In genomic region chr14:72614365-72614764, GRCh38 we compare ENCODE assay signal across 17 cellular contexts.
DNase-seq lines count a peak whose midpoint lies in the region; ATAC-seq and TF ChIP-seq lines count a peak whose summit lies in the region.
"Had no signal": no experiment of that assay in that cellular context is flagged by ENCODE, and none has a peak within 500 bp of the region (broad histone marks: within the 10 kb centered on the region; RNA-seq: fewer than 3 reads in every experiment).

No MANE protein-coding gene starts in this region.

- H3K27me3 Mint-ChIP-seq in activated T-helper 2 cell treated with anti-CD3 and anti-CD28 coated beads, Interferon-gamma antibody, Interleukin-2, Interleukin-4, amounts not matched to agents 10 μg/mL and 5 μg/mL and 100 μg/mL, durations not matched to agents 14 hours and 24 hours and 36 hours (ENCODE audit: low read depth), result peaks cover 38% of the 10 kb centered on the region
- H3K27me3 Mint-ChIP-seq in nephron progenitor cell (ENCODE audit: low read depth, poor library complexity) (peaks cover 5% of the 10 kb centered on the region), type B pancreatic cell (peaks cover 4% of the 10 kb centered on the region), glutamatergic neuron (ENCODE audit: unreplicated experiment) (peaks cover 10% of the 10 kb centered on the region)

- H3K4me3 ChIP-seq in cardiac muscle cell, result no peak overlapping the region
- H3K4me3 ChIP-seq: GM12878, HAP-1, Peyer's patch had no signal

- H3K4me3 Mint-ChIP-seq in activated T-helper 2 cell treated with anti-CD3 and anti-CD28 coated beads, Interferon-gamma antibody, Interleukin-2, Interleukin-4, amounts not matched to agents 10 μg/mL and 5 μg/mL and 100 μg/mL, durations not matched to agents 14 hours and 24 hours and 36 hours (ENCODE audit: low read depth), result no peak overlapping the region
- H3K4me3 Mint-ChIP-seq in nephron progenitor cell, result no peak overlapping the region
- H3K4me3 Mint-ChIP-seq in type B pancreatic cell, result no peak overlapping the region
- H3K4me3 Mint-ChIP-seq in glutamatergic neuron (ENCODE audit: unreplicated experiment), result no peak overlapping the region
- H3K4me3 Mint-ChIP-seq: CD4-positive, alpha-beta memory T cell had no signal

- intact Hi-C loops in Right ventricle myocardium inferior (cut with DNase I), result loop anchor here (5.0 kb wide), 1 partner anchor 288 kb away; no protein-coding TSS in a partner anchor
- intact Hi-C loops in activated T-helper 2 cell treated with anti-CD3 and anti-CD28 coated beads, Interferon-gamma antibody, Interleukin-2, Interleukin-4, amounts not matched to agents 10 μg/mL and 5 μg/mL and 100 μg/mL, durations not matched to agents 14 hours and 24 hours and 36 hours (cut with micrococcal nuclease), result no loop called here

- H3K9me3 Mint-ChIP-seq in activated T-helper 2 cell treated with anti-CD3 and anti-CD28 coated beads, Interferon-gamma antibody, Interleukin-2, Interleukin-4, amounts not matched to agents 10 μg/mL and 5 μg/mL and 100 μg/mL, durations not matched to agents 14 hours and 24 hours and 36 hours, result no peaks in the 10 kb centered on the region
- H3K9me3 Mint-ChIP-seq in nephron progenitor cell (no peaks in the 10 kb centered on the region), type B pancreatic cell (no peaks in the 10 kb centered on the region), glutamatergic neuron (ENCODE audit: unreplicated experiment) (peaks cover 5% of the 10 kb centered on the region)
- H3K9me3 Mint-ChIP-seq: CD4-positive, alpha-beta memory T cell had no signal

- H3K4me1 Mint-ChIP-seq in activated T-helper 2 cell treated with anti-CD3 and anti-CD28 coated beads, Interferon-gamma antibody, Interleukin-2, Interleukin-4, amounts not matched to agents 10 μg/mL and 5 μg/mL and 100 μg/mL, durations not matched to agents 14 hours and 24 hours and 36 hours (ENCODE audit: low read depth), result no peaks in the 10 kb centered on the region
- H3K4me1 Mint-ChIP-seq in nephron progenitor cell (peaks cover 88% of the 10 kb centered on the region), type B pancreatic cell (ENCODE audit: unreplicated experiment) (peaks cover 38% of the 10 kb centered on the region), glutamatergic neuron (ENCODE audit: low read depth, unreplicated experiment) (peaks cover 26% of the 10 kb centered on the region)

- H3K27ac Mint-ChIP-seq in activated T-helper 2 cell treated with anti-CD3 and anti-CD28 coated beads, Interferon-gamma antibody, Interleukin-2, Interleukin-4, amounts not matched to agents 10 μg/mL and 5 μg/mL and 100 μg/mL, durations not matched to agents 14 hours and 24 hours and 36 hours, result no peak overlapping the region
- peak overlapping the region; percentile 71 for H3K27ac Mint-ChIP-seq in nephron progenitor cell
- no peak overlapping the region for H3K27ac Mint-ChIP-seq in type B pancreatic cell
- H3K27ac Mint-ChIP-seq in glutamatergic neuron (ENCODE audit: unreplicated experiment), result no peak overlapping the region
- H3K27ac Mint-ChIP-seq: CD4-positive, alpha-beta memory T cell had no signal

- H3K36me3 Mint-ChIP-seq in activated T-helper 2 cell treated with anti-CD3 and anti-CD28 coated beads, Interferon-gamma antibody, Interleukin-2, Interleukin-4, amounts not matched to agents 10 μg/mL and 5 μg/mL and 100 μg/mL, durations not matched to agents 14 hours and 24 hours and 36 hours (ENCODE audit: low read depth), result no peaks in the 10 kb centered on the region
- no peaks in the 10 kb centered on the region for H3K36me3 Mint-ChIP-seq in nephron progenitor cell (ENCODE audit: low read depth)
- H3K36me3 Mint-ChIP-seq in type B pancreatic cell, result no peaks in the 10 kb centered on the region
- no peaks in the 10 kb centered on the region for H3K36me3 Mint-ChIP-seq in glutamatergic neuron (ENCODE audit: unreplicated experiment)
- H3K36me3 Mint-ChIP-seq: CD4-positive, alpha-beta memory T cell had no signal

- H3K27me3 ChIP-seq in cardiac muscle cell, result no peaks in the 10 kb centered on the region
- H3K27me3 ChIP-seq: Peyer's patch had no signal

- H3K27ac ChIP-seq in cardiac muscle cell, result peak overlapping the region; percentile 49
- H3K27ac ChIP-seq: Peyer's patch had no signal

- peaks cover 40% of the 10 kb centered on the region for H3K4me1 ChIP-seq in cardiac muscle cell (ENCODE audit: low read depth)
- H3K4me1 ChIP-seq: HAP-1, Peyer's patch had no signal

- no peak for DNase-seq in cardiac muscle cell (ENCODE audit: low read depth in 1 of 2, low spot score in 1 of 2)
- DNase-seq in Right ventricle myocardium inferior (ENCODE audit: missing footprints), result no peak
- peak; percentile 4 for DNase-seq in activated T-helper 2 cell treated with anti-CD3 and anti-CD28 coated beads, Interferon-gamma antibody, Interleukin-2, Interleukin-4, amounts not matched to agents 10 μg/mL and 5 μg/mL and 100 μg/mL, durations not matched to agents 14 hours and 24 hours and 36 hours (ENCODE audit: low spot score)
- DNase-seq in nephron progenitor cell, result no peak
- DNase-seq in type B pancreatic cell (ENCODE audit: extremely low spot score, unreplicated experiment), result peak; percentile 39
- no peak for DNase-seq in NCI-H524 treated with DMSO at 0.1 percent for 48 hours (lab: John Stamatoyannopoulos, UW)
- no peak for DNase-seq in glutamatergic neuron
- DNase-seq: CD4-positive, alpha-beta memory T cell; DMS79; MV-4-11; NCI-H1436; NCI-H2081; NCI-H510A treated with DMSO at 0.1 percent for 48 hours; Peyer's patch had no signal

- no peaks in the 10 kb centered on the region for H3K9me3 ChIP-seq in cardiac muscle cell (ENCODE audit: low read depth)
- H3K9me3 ChIP-seq: HAP-1, Peyer's patch had no signal

- no peak for TF ChIP-seq CTCF in cardiac muscle cell (IDR thresholded peaks at IDR 0.05; ENCODE audit: low read depth, low read length)
- TF ChIP-seq CTCF in nephron progenitor cell (IDR thresholded peaks at IDR 0.05), result no peak
- no peak for TF ChIP-seq CTCF in type B pancreatic cell (conservative IDR thresholded peaks at IDR 0.05)
- no peak for TF ChIP-seq CTCF in glutamatergic neuron (IDR thresholded peaks at IDR 0.05; ENCODE audit: partially characterized antibody, unreplicated experiment)

- no peak for ATAC-seq in Right ventricle myocardium inferior
- ATAC-seq in GM18520 (IDR thresholded peaks at IDR 0.05; ENCODE audit: unreplicated experiment), result no peak

- H3K36me3 ChIP-seq in cardiac muscle cell, result no peaks in the 10 kb centered on the region
- H3K36me3 ChIP-seq: HAP-1, Peyer's patch had no signal

Comparison
In these comparisons a context has a peak if more than half of its experiments do, and no peak if none do; other contexts are left out.
1. DNase-seq: peak in activated T-helper 2 cell treated with anti-CD3 and anti-CD28 coated beads, Interferon-gamma antibody, Interleukin-2, Interleukin-4, amounts not matched to agents 10 μg/mL and 5 μg/mL and 100 μg/mL, durations not matched to agents 14 hours and 24 hours and 36 hours (single experiment) and type B pancreatic cell (single experiment); none in cardiac muscle cell (0 of 2), Right ventricle myocardium inferior (single experiment), nephron progenitor cell (single experiment), NCI-H524 treated with DMSO at 0.1 percent for 48 hours (single experiment) and glutamatergic neuron (single experiment).